In genomic region chr7:74650055-74650454, GRCh38 we compare ENCODE assay signal across 8 cellular contexts. TPM values are rescaled to one million over a fixed set of nuclear protein-coding genes. Genes with fewer than 3 reads are reported as not detected.
A peak's percentile ranks its signal among the peaks of the same experiment; 100 is the strongest.
DNase-seq lines count a peak whose midpoint lies in the region; ATAC-seq and TF ChIP-seq lines count a peak whose summit lies in the region.
"Not testable (repeated sequence)": the region's sequence is repeated elsewhere in the genome, so short reads cannot be mapped to it uniquely, and the experiment has no call there.

No MANE protein-coding gene starts in this region.

- H4K91ac ChIP-seq in mesenchymal stem cell (ENCODE audit: low read length) = not testable (repeated sequence)

- DNase-seq in CD8-positive, alpha-beta memory T cell = peak; percentile 50 to 82 (median 54)
- DNase-seq in Peyer's patch = peak in 2 of 3 donors; percentile 85 to 88
- peak; percentile 72 for DNase-seq in activated CD8-positive, alpha-beta memory T cell treated with anti-CD3 and anti-CD28 coated beads, Interleukin-2, amount 50 U/mL, for 24 hours (ENCODE audit: extremely low read depth)
- DNase-seq in effector CD8-positive, alpha-beta T cell (lab: John Stamatoyannopoulos, UW) = peak; percentile 24
- DNase-seq in mesenchymal stem cell = peak; percentile 74
- peak; percentile 67 for DNase-seq in stimulated activated CD8-positive, alpha-beta memory T cell treated with anti-CD3 and anti-CD28 coated beads, Interleukin-12 subunit alpha, Interleukin-12 subunit beta, amount 100 ng/mL, for 1 hour (ENCODE audit: low read depth)

- H3K4me2 ChIP-seq in mesenchymal stem cell (ENCODE audit: low read length, poor library complexity, severe bottlenecking) = peak overlapping the region; percentile 43

- not testable (repeated sequence) for H3K36me3 ChIP-seq in CD8-positive, alpha-beta memory T cell (ENCODE audit: insufficient read depth, low read length); Peyer's patch; mesenchymal stem cell (ENCODE audit: control insufficient read depth in 1 of 2, insufficient read depth in 2 of 2, low read depth in 1 of 2, low read length in 2 of 2)

- not testable (repeated sequence) for H2BK15ac ChIP-seq in mesenchymal stem cell (ENCODE audit: low read depth, poor library complexity, severe bottlenecking)

- peak overlapping the region; percentile 43 for H3K27ac ChIP-seq in CD8-positive, alpha-beta memory T cell (ENCODE audit: low read depth, low read length)
- peak overlapping the region in 2 of 4 donors; percentile 31 to 67 for H3K27ac ChIP-seq in Peyer's patch
- H3K27ac ChIP-seq in mesenchymal stem cell (ENCODE audit: low read length, poor library complexity, severe bottlenecking) = not testable (repeated sequence)

- H3K4me3 Mint-ChIP-seq in CD8-positive, alpha-beta memory T cell = peak overlapping the region; percentile 86 to 96 (median 90)

- H4K8ac ChIP-seq in mesenchymal stem cell (ENCODE audit: low read length) = peak overlapping the region; percentile 77

- not testable (repeated sequence) for H3K9me3 Mint-ChIP-seq in CD8-positive, alpha-beta memory T cell

- H3K27me3 ChIP-seq in CD8-positive, alpha-beta memory T cell (ENCODE audit: insufficient read depth, low read length, poor library complexity, severe bottlenecking); Peyer's patch; mesenchymal stem cell (ENCODE audit: control insufficient read depth in 1 of 2, insufficient read depth in 1 of 2, low read length in 2 of 2): not testable (repeated sequence)

- peaks cover 13 to 25% (median 23%) of the 10 kb centered on the region in 3 donors for H3K4me1 Mint-ChIP-seq in CD8-positive, alpha-beta memory T cell

- H3K36me3 Mint-ChIP-seq in CD8-positive, alpha-beta memory T cell = not testable (repeated sequence)

- H3K4ac ChIP-seq in mesenchymal stem cell (ENCODE audit: low read depth in 1 of 2, low read length in 2 of 2) = not testable (repeated sequence)

- H2BK5ac ChIP-seq in mesenchymal stem cell (ENCODE audit: low read depth, low read length, poor library complexity, severe bottlenecking) = peak overlapping the region; percentile 31

- H3K79me1 ChIP-seq in mesenchymal stem cell (replicated peaks; ENCODE audit: low read length, poor library complexity, severe bottlenecking) = not testable (repeated sequence)

- not testable (repeated sequence) for H2AK5ac ChIP-seq in mesenchymal stem cell (ENCODE audit: low read length, severe bottlenecking)

- H3K27ac Mint-ChIP-seq in CD8-positive, alpha-beta memory T cell = peak overlapping the region; percentile 91 to 98 (median 94)

- POLR2A ChIA-PET in CD8-positive, alpha-beta memory T cell (lab: Charles Lee) = interaction anchor here (0.6 to 0.8 kb wide), 2 partner anchors 21 to 240 kb away, joined by 4 to 5 read pairs; no protein-coding TSS in a partner anchor

- WGBS in mesenchymal stem cell = 32% methylated on average over 6 of the region's 11 CpGs

- H2BK120ac ChIP-seq in mesenchymal stem cell (ENCODE audit: low read depth, low read length) = not testable (repeated sequence)

- H3K14ac ChIP-seq in mesenchymal stem cell (ENCODE audit: low read length in 2 of 2) = not testable (repeated sequence)

- H2BK12ac ChIP-seq in mesenchymal stem cell (ENCODE audit: low read length in 2 of 2) = not testable (repeated sequence)

- H3K23ac ChIP-seq in mesenchymal stem cell (ENCODE audit: low read length in 2 of 2) = not testable (repeated sequence)

- H3K9ac ChIP-seq in mesenchymal stem cell (ENCODE audit: low read length) = peak overlapping the region; percentile 64

- H3K9me3 ChIP-seq in CD8-positive, alpha-beta memory T cell (ENCODE audit: low read length); Peyer's patch; mesenchymal stem cell (ENCODE audit: control insufficient read depth, low read length): not testable (repeated sequence)

- peak; percentile 67 for ATAC-seq in GM19455 (IDR thresholded peaks at IDR 0.05; ENCODE audit: unreplicated experiment)
- ATAC-seq in HG03135 (IDR thresholded peaks at IDR 0.05; ENCODE audit: unreplicated experiment) = peak; percentile 85

- H3K4me1 ChIP-seq in CD8-positive, alpha-beta memory T cell (ENCODE audit: insufficient read depth, low read length) = peaks cover 19% of the 10 kb centered on the region
- peaks cover 0 to 13% (median 2%) of the 10 kb centered on the region in 4 donors for H3K4me1 ChIP-seq in Peyer's patch
- not testable (repeated sequence) for H3K4me1 ChIP-seq in mesenchymal stem cell (ENCODE audit: control insufficient read depth, insufficient read depth, low read depth, low read length)

- not testable (repeated sequence) for TF ChIP-seq POLR2A in Peyer's patch (IDR thresholded peaks at IDR 0.05)

- CTCF ChIA-PET in CD8-positive, alpha-beta memory T cell (lab: Charles Lee) = interaction anchor here (1.5 kb wide), 1 partner anchor 11 kb away, joined by 3 read pairs; no protein-coding TSS in a partner anchor

- H2AFZ ChIP-seq in mesenchymal stem cell (ENCODE audit: low read depth, low read length) = peak overlapping the region; percentile 53

- H3K4me3 ChIP-seq in CD8-positive, alpha-beta memory T cell (ENCODE audit: low read length) = peak overlapping the region; percentile 73
- peak overlapping the region in 3 of 4 donors; percentile 3 to 38 (median 21) for H3K4me3 ChIP-seq in Peyer's patch
- H3K4me3 ChIP-seq in mesenchymal stem cell (ENCODE audit: insufficient read depth in 1 of 2, low read depth in 1 of 2, low read length in 2 of 2) = peak overlapping the region in 1 of 2 experiments; percentile 66

- not testable (repeated sequence) for H3K18ac ChIP-seq in mesenchymal stem cell (ENCODE audit: low read depth in 1 of 2, low read length in 2 of 2)

- not testable (repeated sequence) for H3K27me3 Mint-ChIP-seq in CD8-positive, alpha-beta memory T cell

- not testable (repeated sequence) for TF ChIP-seq CTCF in Peyer's patch (IDR thresholded peaks at IDR 0.05)

RNA-seq across cellular contexts. Expression of gene GTF2I, which starts 7.5 kb away (rescaled TPM):
- 100 to 1,000 TPM; 176 TPM for total RNA-seq in CD8-positive, alpha-beta memory T cell
- 71.3 TPM for polyA plus RNA-seq in CD8-positive, alpha-beta memory T cell
- total RNA-seq in Peyer's patch = 100 to 1,000 TPM; 168 to 347 (median 193) TPM
- polyA plus RNA-seq in mesenchymal stem cell (2013, experiment 1 of 2) = 161 TPM
- 164 TPM for polyA plus RNA-seq in mesenchymal stem cell (2013, experiment 2 of 2)

Comparison
In these comparisons a context has a peak if more than half of its experiments do, and no peak if none do; other contexts are left out.
1. DNase-seq: peak in every context shown above with its lines; median percentile 86 in Peyer's patch; 74 in mesenchymal stem cell; 72 in activated CD8-positive, alpha-beta memory T cell treated with anti-CD3 and anti-CD28 coated beads, Interleukin-2, amount 50 U/mL, for 24 hours; 67 in stimulated activated CD8-positive, alpha-beta memory T cell treated with anti-CD3 and anti-CD28 coated beads, Interleukin-12 subunit alpha, Interleukin-12 subunit beta, amount 100 ng/mL, for 1 hour; 54 in CD8-positive, alpha-beta memory T cell; 24 in effector CD8-positive, alpha-beta T cell.